ENCODE assay signal across 19 cellular contexts in the genomic region with DNA sequence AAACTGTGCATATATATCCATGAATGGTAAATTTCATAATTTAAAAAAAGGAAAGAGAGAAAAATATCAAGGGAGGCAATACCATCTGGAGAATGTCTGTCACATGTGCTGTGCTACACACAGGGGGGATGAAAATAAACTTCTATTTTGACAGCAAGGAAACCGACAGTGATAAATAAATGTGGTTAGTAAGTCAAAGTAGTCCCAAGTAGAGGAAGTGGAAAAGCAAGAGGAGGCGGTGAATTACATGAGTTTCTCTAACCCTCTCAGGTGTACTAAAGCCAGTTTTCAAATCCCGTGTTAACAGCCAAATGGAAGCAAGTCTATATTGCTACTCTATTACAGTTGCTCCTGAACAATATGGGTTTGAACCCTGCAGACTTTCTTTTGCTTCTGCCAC.
DNase-seq lines count a peak whose midpoint lies in the region; ATAC-seq, FAIRE-seq and TF ChIP-seq lines count a peak whose summit lies in the region.
"Had no signal": no experiment of that assay in that cellular context is flagged by ENCODE, and none has a peak within 500 bp of the region (broad histone marks: within the 10 kb centered on the region; RNA-seq: fewer than 3 reads in every experiment).

No MANE protein-coding gene starts in this region.

- intact Hi-C loops in GM12878 (cut with micrococcal nuclease; ENCODE audit: unreplicated experiment) = no loop called here
- intact Hi-C loops in naive thymus-derived CD4-positive, alpha-beta T cell (cut with micrococcal nuclease) = no loop called here

- SMC1A ChIA-PET in GM12878 (lab: Charles Lee; ENCODE audit: uncharacterized antibody, unreplicated experiment) = no interaction called here

- BruUV-seq in GM12878 (replicated peaks; lab: Mats Ljungman, UMichigan) = no TSS peak

- H3K27ac ChIP-seq in BLaER1 = no peak overlapping the region
- H3K27ac ChIP-seq in GM12878 (ENCODE audit: control insufficient read depth, insufficient read depth) = no peak overlapping the region
- H3K27ac ChIP-seq in naive thymus-derived CD4-positive, alpha-beta T cell (ENCODE audit: low read depth, low read length) = no peak overlapping the region
- H3K27ac ChIP-seq: 22Rv1, KMS-11 had no signal

- POLR2A ChIA-PET in GM12878 (lab: Charles Lee) = no interaction called here
- POLR2A ChIA-PET in naive thymus-derived CD4-positive, alpha-beta T cell (lab: Charles Lee) = no interaction called here

- DNase-seq in GM12878 (ENCODE audit: low read depth, low spot score) = peak; percentile 11
- DNase-seq in midbrain (lab: John Stamatoyannopoulos, UW) = no peak
- no peak for DNase-seq in ureter (ENCODE audit: low spot score)
- no peak for DNase-seq in naive thymus-derived CD4-positive, alpha-beta T cell
- DNase-seq: CD4-positive, CD25-positive, alpha-beta regulatory T cell; DMS 273 treated with DMSO at 0.1 percent for 48 hours; DMS79; GDM1; GOT3 had no signal

- ATAC-seq in GM18511 (IDR thresholded peaks at IDR 0.05; ENCODE audit: unreplicated experiment) (peak; percentile 49), HG02623 (IDR thresholded peaks at IDR 0.05; ENCODE audit: unreplicated experiment) (peak; percentile 52), GM12878 (no peak), GM18858 (IDR thresholded peaks at IDR 0.05; ENCODE audit: unreplicated experiment) (no peak)
- ATAC-seq in naive thymus-derived CD4-positive, alpha-beta T cell = no peak
- ATAC-seq: HepG2 had no signal

- H3K4me3 Mint-ChIP-seq in naive thymus-derived CD4-positive, alpha-beta T cell = no peak overlapping the region
- H3K4me3 Mint-ChIP-seq: CD4-positive, CD25-positive, alpha-beta regulatory T cell had no signal

- FAIRE-seq in GM12878 (lab: Jason Lieb, UNC) = no peak
- FAIRE-seq: GM18507, HepG2, HTR-8/SVneo had no signal

- H3K27me3 ChIP-seq in BLaER1 (no peaks in the 10 kb centered on the region), GM12878 (replicated peaks in 1 of 2; ENCODE audit: control insufficient read depth in 2 of 2, insufficient read depth in 2 of 2, low read length in 1 of 2) (no peaks in the 10 kb centered on the region)
- H3K27me3 ChIP-seq in naive thymus-derived CD4-positive, alpha-beta T cell (ENCODE audit: control insufficient read depth in 2 of 2, insufficient read depth in 2 of 2, low read length in 2 of 2) = no peaks in the 10 kb centered on the region

- in situ Hi-C loops in GM12878 (cut with MboI) = no loop called here

- H3K4me3 ChIP-seq in BLaER1 = no peak overlapping the region
- H3K4me3 ChIP-seq in GM12878 = no peak overlapping the region
- no peak overlapping the region for H3K4me3 ChIP-seq in naive thymus-derived CD4-positive, alpha-beta T cell (ENCODE audit: low read length)
- H3K4me3 ChIP-seq: HAP-1 had no signal

- H3K9me3 ChIP-seq in BLaER1 (peaks cover 7% of the 10 kb centered on the region; the same call in 1 of the 2 replicates), GM12878 (replicated peaks; ENCODE audit: control insufficient read depth, insufficient read depth, low read length) (peaks cover 2% of the 10 kb centered on the region; the same call in 1 of the 3 replicates)
- H3K9me3 ChIP-seq in naive thymus-derived CD4-positive, alpha-beta T cell (ENCODE audit: control insufficient read depth in 2 of 3, low read length in 3 of 3) = no peaks in the 10 kb centered on the region
- H3K9me3 ChIP-seq: HAP-1 had no signal

- TF ChIP-seq POLR2A in GM12878 (IDR thresholded peaks at IDR 0.05; ENCODE audit: low read depth, low read length) = no peak

- H3K36me3 ChIP-seq in BLaER1 (no peaks in the 10 kb centered on the region), GM12878 (ENCODE audit: control insufficient read depth in 2 of 2, insufficient read depth in 2 of 2, low read length in 1 of 2) (no peaks in the 10 kb centered on the region)
- no peaks in the 10 kb centered on the region for H3K36me3 ChIP-seq in naive thymus-derived CD4-positive, alpha-beta T cell (ENCODE audit: control insufficient read depth in 2 of 3, insufficient read depth in 3 of 3, low read length in 3 of 3)
- H3K36me3 ChIP-seq: HAP-1 had no signal

- RAD21 ChIA-PET in GM12878 (lab: Charles Lee; ENCODE audit: unreplicated experiment) = no interaction called here

- peaks cover 0 to 21% (median 8%) of the 10 kb centered on the region in 11 donors for H3K9me3 Mint-ChIP-seq in naive thymus-derived CD4-positive, alpha-beta T cell

- no peak overlapping the region for H3K9ac ChIP-seq in BLaER1
- no peak overlapping the region for H3K9ac ChIP-seq in GM12878 (ENCODE audit: control insufficient read depth, insufficient read depth, low read length)
- H3K9ac ChIP-seq: KMS-11 had no signal

- H3K27me3 Mint-ChIP-seq in naive thymus-derived CD4-positive, alpha-beta T cell = peaks cover 35 to 53% (median 45%) of the 10 kb centered on the region in 5 donors

- CTCF ChIA-PET in GM12878 (lab: Yijun Ruan, JAX) = no interaction called here
- CTCF ChIA-PET in naive thymus-derived CD4-positive, alpha-beta T cell (lab: Charles Lee) = no interaction called here

- H3K4me1 ChIP-seq in BLaER1 (peaks cover 17% of the 10 kb centered on the region), GM12878 (ENCODE audit: control insufficient read depth, insufficient read depth, low read length) (no peaks in the 10 kb centered on the region)
- no peaks in the 10 kb centered on the region for H3K4me1 ChIP-seq in naive thymus-derived CD4-positive, alpha-beta T cell (ENCODE audit: control insufficient read depth in 2 of 2, insufficient read depth in 2 of 2, low read length in 2 of 2)
- H3K4me1 ChIP-seq: HAP-1 had no signal

- no peak overlapping the region for H2AFZ ChIP-seq in GM12878 (ENCODE audit: control insufficient read depth, low read depth, low read length)

- H4K20me1 ChIP-seq in BLaER1 (no peaks in the 10 kb centered on the region), GM12878 (ENCODE audit: control insufficient read depth, insufficient read depth) (no peaks in the 10 kb centered on the region)

- no peaks in the 10 kb centered on the region for H3K79me2 ChIP-seq in GM12878 (ENCODE audit: control insufficient read depth, insufficient read depth, low read length)

- H3K4me2 ChIP-seq in BLaER1 = peak overlapping the region; percentile 44
- H3K4me2 ChIP-seq in GM12878 (ENCODE audit: control insufficient read depth, insufficient read depth) = no peak overlapping the region
- H3K4me2 ChIP-seq: KMS-11 had no signal

- 3% methylated on average over 3 of the region's 3 CpGs for WGBS in GM12878 (ENCODE audit: insufficient coverage, insufficient replicate concordance, low lambda C conversion rate, missing lambda C conversion rate)

- TF ChIP-seq RAD21 in GM12878 (IDR thresholded peaks at IDR 0.05; ENCODE audit: insufficient read depth, low read depth, low read length) = no peak

- TF ChIP-seq EP300 in GM12878 (IDR thresholded peaks at IDR 0.05; ENCODE audit: borderline replicate concordance in 1 of 2, control insufficient read depth in 1 of 2, low read depth in 2 of 2, low read length in 2 of 2) = no peak

- H3K36me3 Mint-ChIP-seq in naive thymus-derived CD4-positive, alpha-beta T cell = peaks cover 3 to 12% (median 7%) of the 10 kb centered on the region in 5 donors
- H3K36me3 Mint-ChIP-seq: CD4-positive, CD25-positive, alpha-beta regulatory T cell had no signal

- no peak for TF ChIP-seq CTCF in GM12878 (IDR thresholded peaks at IDR 0.05 in 2 of 3, conservative IDR thresholded peaks at IDR 0.05 in 1 of 3; ENCODE audit: control insufficient read depth in 2 of 3, extremely low read depth in 1 of 3, insufficient read depth in 1 of 3, low read depth in 3 of 3, low read length in 3 of 3)

- peaks cover 0 to 15% (median 0%) of the 10 kb centered on the region in 7 donors for H3K4me1 Mint-ChIP-seq in naive thymus-derived CD4-positive, alpha-beta T cell
- H3K4me1 Mint-ChIP-seq: CD4-positive, CD25-positive, alpha-beta regulatory T cell had no signal

- H3K27ac Mint-ChIP-seq in naive thymus-derived CD4-positive, alpha-beta T cell = no peak overlapping the region
- H3K27ac Mint-ChIP-seq: CD4-positive, CD25-positive, alpha-beta regulatory T cell had no signal

TF ChIP-seq in GM12878, 131 proteins besides CTCF, POLR2A, EP300 and RAD21:
- peak; percentile 73 for TF ChIP-seq SPI1 (IDR thresholded peaks at IDR 0.05; ENCODE audit: borderline replicate concordance, insufficient read depth, low read depth, low read length)
- TF ChIP-seq CBFB (IDR thresholded peaks at IDR 0.05; ENCODE audit: low read depth) = no peak
- peak; percentile 52 for TF ChIP-seq RUNX3 (IDR thresholded peaks at IDR 0.05; ENCODE audit: low read length)

Comparison
In these comparisons a context has a peak if more than half of its experiments do, and no peak if none do; other contexts are left out.
1. ATAC-seq: peak in GM18511 (single experiment) and HG02623 (single experiment); none in GM12878 (single experiment), GM18858 (single experiment) and naive thymus-derived CD4-positive, alpha-beta T cell (single experiment).